In genomic region chr11:12409621-12410005, GRCh38 we compare ENCODE assay signal across 1 cellular context.
TF ChIP-seq lines count a peak whose summit lies in the region.

No MANE protein-coding gene starts in this region.

TF ChIP-seq in SK-N-SH, 30 proteins besides CTCF, POLR2A, EP300 and RAD21 (continued from another document):
- no peak for TF ChIP-seq USF1 (IDR thresholded peaks at IDR 0.05; ENCODE audit: borderline replicate concordance, low read depth)
- TF ChIP-seq EZH2phosphoT487 (IDR thresholded peaks at IDR 0.05; ENCODE audit: borderline replicate concordance, low read depth), result no peak
- no peak for TF ChIP-seq PBX3 (IDR thresholded peaks at IDR 0.05)
- no peak for TF ChIP-seq MXI1 (IDR thresholded peaks at IDR 0.05; ENCODE audit: low read depth, low read length)
- no peak for TF ChIP-seq MAX (IDR thresholded peaks at IDR 0.05; ENCODE audit: low read depth)
- TF ChIP-seq MEF2A (IDR thresholded peaks at IDR 0.05; ENCODE audit: borderline replicate concordance, low read depth), result no peak
- no peak for TF ChIP-seq TAF1 (IDR thresholded peaks at IDR 0.05; ENCODE audit: borderline replicate concordance, low read depth, low read length)
